In the genomic region with DNA sequence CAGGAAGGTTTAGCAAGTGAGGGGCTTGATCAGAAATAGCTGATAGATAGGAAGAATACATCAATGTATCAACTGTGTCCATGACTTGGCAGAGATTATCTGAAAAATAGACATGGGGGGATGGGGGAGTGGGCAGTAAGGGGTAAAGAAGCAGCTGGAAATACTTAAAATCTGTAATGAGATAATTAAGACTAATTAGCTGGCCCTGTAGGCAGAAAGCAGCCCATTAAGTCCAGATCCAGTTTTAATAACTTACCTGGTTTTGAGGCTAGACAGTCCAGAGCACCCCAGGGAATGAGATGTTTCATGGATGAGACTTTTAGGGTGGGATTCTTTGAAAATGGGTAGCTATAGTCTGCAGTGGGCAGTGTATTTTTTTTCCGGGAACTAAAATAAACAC, we compare ENCODE assay signal across 36 cellular contexts.
"Had no signal": no experiment of that assay in that cellular context is flagged by ENCODE, and none has a peak within 500 bp of the region (broad histone marks: within the 10 kb centered on the region; RNA-seq: fewer than 3 reads in every experiment).

No MANE protein-coding gene starts in this region.

- H3K27ac Mint-ChIP-seq: activated B cell treated with CpG ODN at 0.5 μM for 24 hours; activated CD4-positive, alpha-beta memory T cell treated with anti-CD3 and anti-CD28 coated beads for 36 hours; activated CD4-positive, alpha-beta T cell treated with anti-CD3 and anti-CD28 coated beads, Interleukin-2, amount 10 ng/mL, durations not matched to agents 24 days and 14 days; activated CD8-positive, alpha-beta memory T cell treated with anti-CD3 and anti-CD28 coated beads, Interleukin-2, amount 10 ng/mL, durations not matched to agents 7 days and 5 days; activated CD8-positive, alpha-beta T cell treated with anti-CD3 and anti-CD28 coated beads, Interleukin-2, amount 10 ng/mL, durations not matched to agents 7 days and 5 days; activated naive CD4-positive, alpha-beta T cell treated with anti-CD3 and anti-CD28 coated beads, Interleukin-2, amount 10 ng/mL, durations not matched to agents 7 days and 5 days; activated naive CD4-positive, alpha-beta T cell treated with anti-CD3 and anti-CD28 coated beads, Interleukin-2, amount 50 U/mL, for 24 hours; activated naive CD8-positive, alpha-beta T cell; activated naive CD8-positive, alpha-beta T cell treated with anti-CD3 and anti-CD28 coated beads, Interleukin-2, amount 10 ng/mL, durations not matched to agents 7 days and 5 days; activated naive CD8-positive, alpha-beta T cell treated with anti-CD3 and anti-CD28 coated beads, Interleukin-2, amount 50 U/mL, for 24 hours; activated T-cell treated with anti-CD3 and anti-CD28 coated beads, Interleukin-2, amount 50 U/mL, for 24 hours; activated T-helper 2 cell treated with anti-CD3 and anti-CD28 coated beads, Interferon-gamma antibody, Interleukin-2, Interleukin-4, amounts not matched to agents 10 μg/mL and 5 μg/mL and 100 μg/mL, durations not matched to agents 14 hours and 24 hours and 36 hours; T-helper 1 cell treated with Interleukin-12 subunit alpha and Interleukin-12 subunit beta and Interleukin-4 antibody, amounts not matched to agents 30 μg/mL and 1 μg/mL, for 36 hours; T-helper 2 cell treated with Interferon-gamma antibody and Interleukin-4, amounts not matched to agents 5 μg/mL and 100 μg/mL, for 36 hours had no signal

- H3K4me1 ChIP-seq: ascending aorta, body of pancreas, breast epithelium had no signal

- H3K4me3 Mint-ChIP-seq: activated B cell treated with CpG ODN at 0.5 μM for 24 hours; activated CD4-positive, alpha-beta memory T cell treated with anti-CD3 and anti-CD28 coated beads for 36 hours; activated CD4-positive, alpha-beta T cell treated with anti-CD3 and anti-CD28 coated beads, Interleukin-2, amount 10 ng/mL, durations not matched to agents 24 days and 14 days; activated CD8-positive, alpha-beta memory T cell treated with anti-CD3 and anti-CD28 coated beads, Interleukin-2, amount 10 ng/mL, durations not matched to agents 7 days and 5 days; activated CD8-positive, alpha-beta T cell treated with anti-CD3 and anti-CD28 coated beads, Interleukin-2, amount 10 ng/mL, durations not matched to agents 7 days and 5 days; activated naive CD4-positive, alpha-beta T cell treated with anti-CD3 and anti-CD28 coated beads, Interleukin-2, amount 10 ng/mL, durations not matched to agents 7 days and 5 days; activated naive CD4-positive, alpha-beta T cell treated with anti-CD3 and anti-CD28 coated beads, Interleukin-2, amount 50 U/mL, for 24 hours; activated naive CD8-positive, alpha-beta T cell; activated naive CD8-positive, alpha-beta T cell treated with anti-CD3 and anti-CD28 coated beads, Interleukin-2, amount 10 ng/mL, durations not matched to agents 7 days and 5 days; activated naive CD8-positive, alpha-beta T cell treated with anti-CD3 and anti-CD28 coated beads, Interleukin-2, amount 50 U/mL, for 24 hours; activated T-cell treated with anti-CD3 and anti-CD28 coated beads, Interleukin-2, amount 50 U/mL, for 24 hours; T-helper 1 cell treated with Interleukin-12 subunit alpha and Interleukin-12 subunit beta and Interleukin-4 antibody, amounts not matched to agents 30 μg/mL and 1 μg/mL, for 36 hours; T-helper 2 cell treated with Interferon-gamma antibody and Interleukin-4, amounts not matched to agents 5 μg/mL and 100 μg/mL, for 36 hours had no signal

- DNase-seq: activated B cell treated with CpG ODN at 0.5 μM for 24 hours; activated CD4-positive, alpha-beta memory T cell treated with anti-CD3 and anti-CD28 coated beads for 36 hours; activated CD4-positive, alpha-beta T cell treated with anti-CD3 and anti-CD28 coated beads for 4 hours; activated CD4-positive, alpha-beta T cell treated with anti-CD3 and anti-CD28 coated beads, Interleukin-2, amount 10 ng/mL, durations not matched to agents 24 days and 14 days; activated CD4-positive, alpha-beta T cell treated with anti-CD3 and anti-CD28 coated beads, Interleukin-2, amount 50 U/mL, for 1 hour; activated CD4-positive, alpha-beta T cell treated with anti-CD3 and anti-CD28 coated beads, Interleukin-2, amount 50 U/mL, for 4 hours; activated CD4-positive, CD25-positive, alpha-beta regulatory T cell treated with anti-CD3 and anti-CD28 coated beads, Interleukin-2, amount 50 U/mL, for 72 hours; activated CD8-positive, alpha-beta memory T cell treated with anti-CD3 and anti-CD28 coated beads for 24 hours; activated CD8-positive, alpha-beta memory T cell treated with anti-CD3 and anti-CD28 coated beads, Interleukin-2, amount 10 ng/mL, durations not matched to agents 7 days and 5 days; activated CD8-positive, alpha-beta memory T cell treated with anti-CD3 and anti-CD28 coated beads, Interleukin-2, amount 50 U/mL, for 48 hours; activated CD8-positive, alpha-beta T cell treated with anti-CD3 and anti-CD28 coated beads, Interleukin-2, amount 10 ng/mL, durations not matched to agents 7 days and 5 days; activated effector memory CD4-positive, alpha-beta T cell treated with Interleukin-2 at 50 U/mL for 16 hours; activated gamma-delta T cell; activated naive CD4-positive, alpha-beta T cell treated with anti-CD3 and anti-CD28 coated beads, Interleukin-2, amount 10 ng/mL, durations not matched to agents 7 days and 5 days; activated naive CD4-positive, alpha-beta T cell treated with Interleukin-2 at 50 U/mL for 16 hours; activated naive CD8-positive, alpha-beta T cell treated with anti-CD3 and anti-CD28 coated beads, Interleukin-2, amount 10 ng/mL, durations not matched to agents 7 days and 5 days; activated naive CD8-positive, alpha-beta T cell treated with anti-CD3 and anti-CD28 coated beads, Interleukin-2, amount 50 U/mL, for 24 hours; activated T-cell treated with anti-CD3 and anti-CD28 coated beads, Interleukin-2, amount 50 U/mL, for 24 hours; activated T-cell treated with anti-CD3 and anti-CD28 coated beads, Interleukin-2, amount 50 U/mL, for 48 hours; amygdala; anterior cingulate cortex; body of pancreas; brain microvascular endothelial cell; central memory CD4-positive, alpha-beta T cell; T-helper 2 cell; T-helper 9 cell had no signal

- H3K9me3 ChIP-seq: ascending aorta, body of pancreas, breast epithelium had no signal

- H3K36me3 ChIP-seq: ascending aorta, brain microvascular endothelial cell, breast epithelium had no signal

- H3K9me3 Mint-ChIP-seq: activated B cell treated with CpG ODN at 0.5 μM for 24 hours; activated CD4-positive, alpha-beta memory T cell treated with anti-CD3 and anti-CD28 coated beads for 36 hours; activated CD4-positive, alpha-beta T cell treated with anti-CD3 and anti-CD28 coated beads, Interleukin-2, amount 10 ng/mL, durations not matched to agents 24 days and 14 days; activated naive CD4-positive, alpha-beta T cell treated with anti-CD3 and anti-CD28 coated beads, Interleukin-2, amount 10 ng/mL, durations not matched to agents 7 days and 5 days; activated naive CD4-positive, alpha-beta T cell treated with anti-CD3 and anti-CD28 coated beads, Interleukin-2, amount 50 U/mL, for 24 hours; activated naive CD8-positive, alpha-beta T cell treated with anti-CD3 and anti-CD28 coated beads, Interleukin-2, amount 10 ng/mL, durations not matched to agents 7 days and 5 days; activated naive CD8-positive, alpha-beta T cell treated with anti-CD3 and anti-CD28 coated beads, Interleukin-2, amount 50 U/mL, for 24 hours; activated T-cell treated with anti-CD3 and anti-CD28 coated beads, Interleukin-2, amount 50 U/mL, for 24 hours; activated T-helper 2 cell treated with anti-CD3 and anti-CD28 coated beads, Interferon-gamma antibody, Interleukin-2, Interleukin-4, amounts not matched to agents 10 μg/mL and 5 μg/mL and 100 μg/mL, durations not matched to agents 14 hours and 24 hours and 36 hours; T-helper 1 cell treated with Interleukin-12 subunit alpha and Interleukin-12 subunit beta and Interleukin-4 antibody, amounts not matched to agents 30 μg/mL and 1 μg/mL, for 36 hours; T-helper 2 cell treated with Interferon-gamma antibody and Interleukin-4, amounts not matched to agents 5 μg/mL and 100 μg/mL, for 36 hours had no signal

- H3K27me3 ChIP-seq: ascending aorta, body of pancreas, brain microvascular endothelial cell, breast epithelium had no signal

- FAIRE-seq: colon, TTC549 had no signal

- H3K4me3 ChIP-seq: ascending aorta, body of pancreas, breast epithelium had no signal

- H3K36me3 Mint-ChIP-seq: activated CD4-positive, alpha-beta memory T cell treated with anti-CD3 and anti-CD28 coated beads for 36 hours; activated CD8-positive, alpha-beta memory T cell treated with anti-CD3 and anti-CD28 coated beads, Interleukin-2, amount 10 ng/mL, durations not matched to agents 7 days and 5 days; activated naive CD4-positive, alpha-beta T cell treated with anti-CD3 and anti-CD28 coated beads, Interleukin-2, amount 10 ng/mL, durations not matched to agents 7 days and 5 days; activated naive CD4-positive, alpha-beta T cell treated with anti-CD3 and anti-CD28 coated beads, Interleukin-2, amount 50 U/mL, for 24 hours; activated naive CD8-positive, alpha-beta T cell; activated naive CD8-positive, alpha-beta T cell treated with anti-CD3 and anti-CD28 coated beads, Interleukin-2, amount 10 ng/mL, durations not matched to agents 7 days and 5 days had no signal

- ATAC-seq: activated CD8-positive, alpha-beta memory T cell treated with anti-CD3 and anti-CD28 coated beads, Interleukin-2, amount 10 ng/mL, durations not matched to agents 7 days and 5 days; activated CD8-positive, alpha-beta T cell treated with anti-CD3 and anti-CD28 coated beads, Interleukin-2, amount 10 ng/mL, durations not matched to agents 7 days and 5 days; activated naive CD8-positive, alpha-beta T cell treated with anti-CD3 and anti-CD28 coated beads, Interleukin-2, amount 50 U/mL, for 24 hours; body of pancreas had no signal

- H3K4me1 Mint-ChIP-seq: activated B cell treated with CpG ODN at 0.5 μM for 24 hours; activated CD4-positive, alpha-beta T cell treated with anti-CD3 and anti-CD28 coated beads, Interleukin-2, amount 10 ng/mL, durations not matched to agents 24 days and 14 days; activated CD8-positive, alpha-beta memory T cell treated with anti-CD3 and anti-CD28 coated beads, Interleukin-2, amount 10 ng/mL, durations not matched to agents 7 days and 5 days; activated naive CD4-positive, alpha-beta T cell treated with anti-CD3 and anti-CD28 coated beads, Interleukin-2, amount 10 ng/mL, durations not matched to agents 7 days and 5 days; activated naive CD4-positive, alpha-beta T cell treated with anti-CD3 and anti-CD28 coated beads, Interleukin-2, amount 50 U/mL, for 24 hours; activated naive CD8-positive, alpha-beta T cell treated with anti-CD3 and anti-CD28 coated beads, Interleukin-2, amount 10 ng/mL, durations not matched to agents 7 days and 5 days; activated naive CD8-positive, alpha-beta T cell treated with anti-CD3 and anti-CD28 coated beads, Interleukin-2, amount 50 U/mL, for 24 hours had no signal

- H3K27me3 Mint-ChIP-seq: activated B cell treated with CpG ODN at 0.5 μM for 24 hours; activated CD4-positive, alpha-beta memory T cell treated with anti-CD3 and anti-CD28 coated beads for 36 hours; activated naive CD4-positive, alpha-beta T cell treated with anti-CD3 and anti-CD28 coated beads, Interleukin-2, amount 10 ng/mL, durations not matched to agents 7 days and 5 days had no signal

- H3K27ac ChIP-seq: ascending aorta, body of pancreas, brain microvascular endothelial cell, breast epithelium, VCaP had no signal
